Comparison of ENCODE assay signal across 11 cellular contexts in the genomic region with DNA sequence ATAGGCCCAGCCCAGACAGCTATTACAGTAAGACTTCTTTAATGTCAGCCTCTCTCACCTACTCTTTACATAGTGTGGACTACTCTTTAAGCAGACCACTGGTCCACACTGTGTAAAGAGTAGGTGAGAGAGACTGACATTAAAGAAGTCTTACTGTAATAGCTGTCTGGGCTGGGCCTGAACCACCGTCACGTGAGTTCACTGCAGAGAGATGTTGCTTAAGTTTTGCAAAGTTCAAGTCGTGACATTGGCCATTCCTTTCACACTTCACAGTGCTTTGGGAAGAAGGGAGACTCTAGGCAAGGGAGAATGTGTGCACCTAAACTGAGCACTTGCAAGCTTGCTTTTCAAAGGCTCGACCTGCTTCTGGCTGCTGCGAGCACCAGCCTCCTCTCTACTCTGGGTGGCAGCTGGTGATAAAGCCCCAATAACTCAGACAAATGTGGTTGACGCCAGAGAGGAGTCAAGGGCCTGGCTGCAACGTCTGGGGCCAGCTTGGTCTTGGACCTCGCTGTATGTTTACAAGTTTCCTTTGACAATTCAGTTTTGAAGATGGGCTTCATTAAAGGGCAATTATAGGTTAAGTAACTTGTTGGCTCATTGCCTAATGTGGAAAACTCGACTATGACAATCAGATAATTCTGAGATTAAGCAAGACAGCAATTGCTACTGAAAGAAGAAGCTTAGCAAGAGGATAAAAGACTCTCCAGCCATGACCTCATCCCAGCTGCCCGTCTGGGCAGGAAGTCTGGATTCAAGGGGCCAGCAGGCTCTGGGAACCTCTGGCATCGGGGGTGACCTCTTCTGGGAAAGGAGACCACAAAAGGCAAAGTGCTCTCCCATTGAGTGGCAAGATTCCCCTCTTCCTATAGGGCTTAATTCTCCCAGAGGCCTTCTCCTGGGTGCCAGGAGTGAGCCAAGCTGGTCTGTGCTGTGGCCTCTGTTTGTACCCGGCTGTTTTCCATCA.
DNase-seq lines count a peak whose midpoint lies in the region; ATAC-seq and TF ChIP-seq lines count a peak whose summit lies in the region.
"Had no signal": no experiment of that assay in that cellular context is flagged by ENCODE, and none has a peak within 500 bp of the region (broad histone marks: within the 10 kb centered on the region; RNA-seq: fewer than 3 reads in every experiment).

No MANE protein-coding gene starts in this region.

- DNase-seq in COR-L47 (lab: John Stamatoyannopoulos, UW) (peak; percentile 17), HT1080 (ENCODE audit: low read depth) (peak; percentile 12), OCI-M1 (lab: John Stamatoyannopoulos, UW) (peak; percentile 51), left lung (peak in 1 of 2 donors; percentile 51), iPS-NIHi11 (ENCODE audit: low spot score) (no peak)
- no peak for DNase-seq in NK-92 treated with Interleukin-12 subunit alpha and Interleukin-12 subunit beta, amount 100 ng/mL, for 24 hours (lab: John Stamatoyannopoulos, UW)
- DNase-seq: activated B cell treated with CpG ODN at 0.5 μM for 24 hours; activated naive CD8-positive, alpha-beta T cell treated with anti-CD3 and anti-CD28 coated beads, Interleukin-2, amount 10 ng/mL, durations not matched to agents 7 days and 5 days; NCI-H226 had no signal

- H3K27ac ChIP-seq in left lung = peak overlapping the region in 1 of 2 donors; percentile 41

- no peak overlapping the region for H3K4me3 ChIP-seq in left lung

- ATAC-seq in left lung (peak; percentile 54), GM18868 (IDR thresholded peaks at IDR 0.05; ENCODE audit: unreplicated experiment) (no peak), HG03432 (IDR thresholded peaks at IDR 0.05; ENCODE audit: unreplicated experiment) (no peak)

- TF ChIP-seq CTCF in left lung (IDR thresholded peaks at IDR 0.05) = no peak

- intact Hi-C loops in left lung (cut with DNase I) = no loop called here

- H3K36me3 ChIP-seq in left lung = no peaks in the 10 kb centered on the region

- H3K4me1 ChIP-seq in left lung = peaks cover 9 to 15% of the 10 kb centered on the region in 2 donors

- no peaks in the 10 kb centered on the region for H3K27me3 ChIP-seq in left lung

- H3K9me3 ChIP-seq in left lung = peaks cover 0 to 5% of the 10 kb centered on the region in 2 donors

Comparison
In these comparisons a context has a peak if more than half of its experiments do, and no peak if none do; other contexts are left out.
1. DNase-seq: peak in COR-L47 (single experiment), HT1080 (single experiment) and OCI-M1 (single experiment); none in iPS-NIHi11 (single experiment) and NK-92 treated with Interleukin-12 subunit alpha and Interleukin-12 subunit beta, amount 100 ng/mL, for 24 hours (single experiment).